In the genomic region with DNA sequence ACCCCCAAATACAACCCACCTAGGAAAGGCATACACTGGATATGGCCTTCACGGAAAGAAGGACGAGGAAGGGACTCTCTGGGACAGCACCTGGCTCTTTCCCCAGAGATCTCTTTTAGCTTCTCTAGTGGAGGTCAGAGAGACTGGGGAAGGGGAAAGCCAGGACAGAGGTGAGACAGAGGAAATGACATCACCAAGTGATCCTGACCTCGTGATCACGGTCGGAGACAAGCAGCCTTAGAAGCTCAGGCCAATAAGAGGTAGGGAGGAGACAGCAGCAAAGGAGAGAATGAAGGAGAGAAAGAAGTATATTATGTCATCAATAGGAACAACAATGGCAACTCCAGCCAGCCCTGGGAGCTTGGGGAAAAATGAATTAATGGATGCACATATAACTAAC, we compare ENCODE assay signal across 19 cellular contexts. TPM values are rescaled to one million over a fixed set of nuclear protein-coding genes. Genes with fewer than 3 reads are reported as not detected.
DNase-seq lines count a peak whose midpoint lies in the region; TF ChIP-seq lines count a peak whose summit lies in the region.
"Had no signal": no experiment of that assay in that cellular context is flagged by ENCODE, and none has a peak within 500 bp of the region (broad histone marks: within the 10 kb centered on the region; RNA-seq: fewer than 3 reads in every experiment).

No MANE protein-coding gene starts in this region.

- peaks cover 5% of the 10 kb centered on the region for H3K9me3 Mint-ChIP-seq in activated CD4-positive, alpha-beta T cell treated with anti-CD3 and anti-CD28 coated beads, Interleukin-2, amount 10 ng/mL, durations not matched to agents 24 days and 14 days
- H3K9me3 Mint-ChIP-seq in activated naive CD8-positive, alpha-beta T cell treated with anti-CD3 and anti-CD28 coated beads for 36 hours = no peaks in the 10 kb centered on the region

- DNase-seq in activated CD4-positive, alpha-beta T cell treated with anti-CD3 and anti-CD28 coated beads, Interleukin-2, amount 10 ng/mL, durations not matched to agents 24 days and 14 days = peak; percentile 55
- no peak for DNase-seq in activated CD4-positive, alpha-beta T cell treated with anti-CD3 and anti-CD28 coated beads for 1 hour
- DNase-seq in GM20000 (ENCODE audit: low spot score) (peak; percentile 10), islet precursor cell (no peak), SIG-M5 treated with dmso at 0.1 percent for 504 hours (lab: John Stamatoyannopoulos, UW; ENCODE audit: unreplicated experiment) (no peak)
- DNase-seq in activated naive CD8-positive, alpha-beta T cell treated with anti-CD3 and anti-CD28 coated beads for 36 hours = no peak
- DNase-seq in stimulated activated CD8-positive, alpha-beta memory T cell treated with anti-CD3 and anti-CD28 coated beads, Interleukin-4, amount 100 ng/mL, for 48 hours = peak; percentile 28
- no peak for DNase-seq in activated CD4-positive, alpha-beta T cell treated with anti-CD3 and anti-CD28 coated beads, Interleukin-2, amount 50 U/mL, for 1 hour
- DNase-seq: amniotic stem cell, BE2C, foreskin keratinocyte, NCI-H1417, NCI-H2171, NCI-H69, SW 1271 had no signal

- H3K4me1 Mint-ChIP-seq in activated CD4-positive, alpha-beta T cell treated with anti-CD3 and anti-CD28 coated beads, Interleukin-2, amount 10 ng/mL, durations not matched to agents 24 days and 14 days = peaks cover 56% of the 10 kb centered on the region
- H3K4me1 Mint-ChIP-seq in activated naive CD8-positive, alpha-beta T cell treated with anti-CD3 and anti-CD28 coated beads for 36 hours = peaks cover 54% of the 10 kb centered on the region

- peaks cover 3% of the 10 kb centered on the region for H3K27me3 Mint-ChIP-seq in activated CD4-positive, alpha-beta T cell treated with anti-CD3 and anti-CD28 coated beads, Interleukin-2, amount 10 ng/mL, durations not matched to agents 24 days and 14 days
- no peaks in the 10 kb centered on the region for H3K27me3 Mint-ChIP-seq in activated naive CD8-positive, alpha-beta T cell treated with anti-CD3 and anti-CD28 coated beads for 36 hours

- TF ChIP-seq CTCF in GM20000 (IDR thresholded peaks at IDR 0.05; ENCODE audit: extremely low read depth, missing control alignments) = no peak

- H3K4me3 Mint-ChIP-seq in activated CD4-positive, alpha-beta T cell treated with anti-CD3 and anti-CD28 coated beads, Interleukin-2, amount 10 ng/mL, durations not matched to agents 24 days and 14 days = no peak overlapping the region
- no peak overlapping the region for H3K4me3 Mint-ChIP-seq in activated naive CD8-positive, alpha-beta T cell treated with anti-CD3 and anti-CD28 coated beads for 36 hours

- no peak overlapping the region for H3K27ac Mint-ChIP-seq in activated CD4-positive, alpha-beta T cell treated with anti-CD3 and anti-CD28 coated beads, Interleukin-2, amount 10 ng/mL, durations not matched to agents 24 days and 14 days
- H3K27ac Mint-ChIP-seq in activated naive CD8-positive, alpha-beta T cell treated with anti-CD3 and anti-CD28 coated beads for 36 hours = peak overlapping the region; percentile 5

- peaks cover 5% of the 10 kb centered on the region for H3K36me3 Mint-ChIP-seq in activated CD4-positive, alpha-beta T cell treated with anti-CD3 and anti-CD28 coated beads, Interleukin-2, amount 10 ng/mL, durations not matched to agents 24 days and 14 days (ENCODE audit: low read depth)
- H3K36me3 Mint-ChIP-seq in activated naive CD8-positive, alpha-beta T cell treated with anti-CD3 and anti-CD28 coated beads for 36 hours = no peaks in the 10 kb centered on the region

- intact Hi-C loops in activated CD4-positive, alpha-beta T cell treated with anti-CD3 and anti-CD28 coated beads, Interleukin-2, amount 10 ng/mL, durations not matched to agents 24 days and 14 days (cut with micrococcal nuclease) = no loop called here

RNA-seq across cellular contexts. Expression of a gene that starts 15.4 kb away (rescaled TPM):
- 1.2 and 1.5 TPM in 2 replicates for total RNA-seq in activated CD4-positive, alpha-beta T cell treated with anti-CD3 and anti-CD28 coated beads, Interleukin-2, amount 10 ng/mL, durations not matched to agents 24 days and 14 days
- 1 to 10 TPM; 1.9 to 3.4 TPM for total RNA-seq in activated naive CD8-positive, alpha-beta T cell treated with anti-CD3 and anti-CD28 coated beads for 36 hours
- total RNA-seq: dermis microvascular lymphatic vessel endothelial cell, MCF 10A, Right ventricle myocardium inferior had no signal

RNA-seq across cellular contexts. Expression of a gene that starts 41.6 kb away (rescaled TPM):
- total RNA-seq in activated CD4-positive, alpha-beta T cell treated with anti-CD3 and anti-CD28 coated beads, Interleukin-2, amount 10 ng/mL, durations not matched to agents 24 days and 14 days = 86.6 and 89.9 TPM in 2 replicates
- total RNA-seq in activated naive CD8-positive, alpha-beta T cell treated with anti-CD3 and anti-CD28 coated beads for 36 hours = 10 to 100 TPM; 39.6 to 41.2 TPM
- total RNA-seq: bronchial epithelial cell, dermis microvascular lymphatic vessel endothelial cell, MCF 10A had no signal

Comparison
In these comparisons a context has a peak if more than half of its experiments do, and no peak if none do; other contexts are left out.
1. DNase-seq: peak in activated CD4-positive, alpha-beta T cell treated with anti-CD3 and anti-CD28 coated beads, Interleukin-2, amount 10 ng/mL, durations not matched to agents 24 days and 14 days (single experiment), GM20000 (single experiment) and stimulated activated CD8-positive, alpha-beta memory T cell treated with anti-CD3 and anti-CD28 coated beads, Interleukin-4, amount 100 ng/mL, for 48 hours (single experiment); none in activated CD4-positive, alpha-beta T cell treated with anti-CD3 and anti-CD28 coated beads for 1 hour (single experiment), activated naive CD8-positive, alpha-beta T cell treated with anti-CD3 and anti-CD28 coated beads for 36 hours (single experiment), islet precursor cell (single experiment), activated CD4-positive, alpha-beta T cell treated with anti-CD3 and anti-CD28 coated beads, Interleukin-2, amount 50 U/mL, for 1 hour (single experiment) and SIG-M5 treated with dmso at 0.1 percent for 504 hours (single experiment).